In genomic region chr19:39223703-39224279, GRCh38 we compare ENCODE assay signal across 1 cellular context.
TF ChIP-seq lines count a peak whose summit lies in the region.

No MANE protein-coding gene starts in this region.

TF ChIP-seq in GM12878, 131 proteins besides CTCF, POLR2A, EP300 and RAD21:
- TF ChIP-seq FOXM1 (IDR thresholded peaks at IDR 0.05; ENCODE audit: low read depth, low read length) (no peak), E2F8 (IDR thresholded peaks at IDR 0.05; ENCODE audit: low read depth, partially characterized antibody) (no peak), TCF7 (IDR thresholded peaks at IDR 0.05; ENCODE audit: borderline replicate concordance) (no peak), CREB1 (IDR thresholded peaks at IDR 0.05; ENCODE audit: low read depth) (0 out of 2 replicates have a peak, but pooled peaks have one; percentile 34), BRCA1 (IDR thresholded peaks at IDR 0.05; ENCODE audit: low read depth, low read length) (no peak), BCLAF1 (IDR thresholded peaks at IDR 0.05) (no peak), NR2F1 (conservative IDR thresholded peaks at IDR 0.05) (no peak), RFX5 (IDR thresholded peaks at IDR 0.05; ENCODE audit: low read depth, low read length) (peak; percentile 81), REST (IDR thresholded peaks at IDR 0.05; ENCODE audit: low read depth, low read length) (peak; percentile 96), ZNF384 (IDR thresholded peaks at IDR 0.05; ENCODE audit: borderline replicate concordance, low read depth, low read length) (no peak)
TF ChIP-seq in GM12878: peak in this region for 3.
